Comparison of ENCODE assay signal across 6 cellular contexts in genomic region chr15:76718863-76719262, GRCh38.
"Had no signal": no experiment of that assay in that cellular context is flagged by ENCODE, and none has a peak within 500 bp of the region (broad histone marks: within the 10 kb centered on the region; RNA-seq: fewer than 3 reads in every experiment).

No MANE protein-coding gene starts in this region.

- H3K4me3 ChIP-seq: K562 had no signal

- FAIRE-seq: HepG2, HTR-8/SVneo, K562 had no signal

- ATAC-seq: HepG2, K562 had no signal

- H3K27ac ChIP-seq: HL-60 had no signal

- DNase-seq: IMR-90, KBM-7 had no signal
